ENCODE assay signal across 12 cellular contexts in the genomic region with DNA sequence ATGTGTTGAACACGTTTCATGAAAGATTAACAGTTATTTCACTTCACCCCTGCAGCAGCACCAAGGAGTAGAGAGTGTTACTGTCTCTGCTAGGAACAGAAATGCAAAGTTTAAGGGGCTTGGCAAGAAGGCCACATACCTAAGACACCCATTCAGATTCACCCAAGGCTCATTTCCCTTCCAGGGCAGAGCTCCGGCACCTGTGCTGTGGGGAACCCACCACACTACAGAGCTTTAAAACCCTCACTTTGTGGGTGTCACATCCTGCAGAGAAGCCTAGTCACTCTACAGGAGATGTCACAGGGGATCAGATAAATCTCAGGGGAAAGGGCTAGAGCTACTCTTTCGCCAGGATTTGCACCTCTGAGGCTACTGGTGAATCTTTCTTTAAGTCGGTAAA.
DNase-seq lines count a peak whose midpoint lies in the region; ATAC-seq, FAIRE-seq and TF ChIP-seq lines count a peak whose summit lies in the region.
"Had no signal": no experiment of that assay in that cellular context is flagged by ENCODE, and none has a peak within 500 bp of the region (broad histone marks: within the 10 kb centered on the region; RNA-seq: fewer than 3 reads in every experiment).

No MANE protein-coding gene starts in this region.

- H3K36me3 ChIP-seq in GM23338 (ENCODE audit: insufficient read depth) = no peaks in the 10 kb centered on the region; the same call in 1 of the 2 replicates

- H3K36me3 Mint-ChIP-seq in GM23338 (ENCODE audit: low read depth) = no peaks in the 10 kb centered on the region
- H3K36me3 Mint-ChIP-seq in T-cell = no peaks in the 10 kb centered on the region
- no peaks in the 10 kb centered on the region for H3K36me3 Mint-ChIP-seq in immature natural killer cell

- no peak for FAIRE-seq in GM12892 (lab: Jason Lieb, UNC)
- FAIRE-seq: kidney had no signal

- no peaks in the 10 kb centered on the region for H4K20me1 ChIP-seq in GM23338 (replicated peaks; ENCODE audit: insufficient read depth)

- ATAC-seq in GM18519 (IDR thresholded peaks at IDR 0.05; ENCODE audit: low FRiP score, unreplicated experiment) = peak; percentile 78
- peak; percentile 77 for ATAC-seq in GM23338
- ATAC-seq in T-cell (replicated peaks in 1 of 4) = peak; percentile 96 to 100 (median 99)
- ATAC-seq: esophagus mucosa had no signal

- peaks cover 4% of the 10 kb centered on the region; the same call in 1 of the 2 replicates for H3K4me1 ChIP-seq in GM23338 (ENCODE audit: insufficient read depth)

- no peak overlapping the region for H3K4me3 ChIP-seq in GM23338

- peak; percentile 26 for DNase-seq in GM23338 (ENCODE audit: low spot score)
- DNase-seq in T-cell = peak; percentile 25 to 71 (median 53)
- peak; percentile 76 to 79 (median 77) for DNase-seq in immature natural killer cell
- no peak for DNase-seq in GM12892 (ENCODE audit: insufficient read length)
- DNase-seq in HuH-7.5 (ENCODE audit: low spot score) = no peak
- DNase-seq in Kasumi-1 (lab: John Stamatoyannopoulos, UW) = no peak
- no peak for DNase-seq in NCI-H2171 (lab: John Stamatoyannopoulos, UW)
- DNase-seq: kidney, NCI-H2029 treated with DMSO at 0.1 percent for 48 hours, posterior cingulate gyrus had no signal

- POLR2A ChIA-PET in T-cell (lab: Charles Lee) = interaction anchor here in 1 of 2 donors (0.6 to 1.6 kb wide), 7 partner anchors 9 to 185 kb away, joined by 3 to 6 read pairs (median 5); a partner anchor contains a TSS

- H3K9me2 ChIP-seq in GM23338 (ENCODE audit: insufficient read depth) = no peaks in the 10 kb centered on the region

- no peak overlapping the region for H3K27ac ChIP-seq in GM23338 (ENCODE audit: low read depth)

- H3F3A ChIP-seq in GM23338 (replicated peaks; ENCODE audit: low read depth) = no peaks in the 10 kb centered on the region

- H3K4me3 Mint-ChIP-seq in GM23338 = no peak overlapping the region
- H3K4me3 Mint-ChIP-seq in T-cell = peak overlapping the region; percentile 25 to 52 (median 42)
- H3K4me3 Mint-ChIP-seq in immature natural killer cell = peak overlapping the region; percentile 59 to 74 (median 71)

- no peaks in the 10 kb centered on the region for H3K9me3 Mint-ChIP-seq in GM23338
- no peaks in the 10 kb centered on the region for H3K9me3 Mint-ChIP-seq in T-cell
- H3K9me3 Mint-ChIP-seq in immature natural killer cell = no peaks in the 10 kb centered on the region

- H3K27ac Mint-ChIP-seq in GM23338 (peak overlapping the region; percentile 94), T-cell (peak overlapping the region; percentile 77 to 78), immature natural killer cell (peak overlapping the region; percentile 29 to 90 (median 74))

- no peaks in the 10 kb centered on the region for H3K79me2 ChIP-seq in GM23338 (replicated peaks; ENCODE audit: insufficient read depth)

- H3K4me1 Mint-ChIP-seq in GM23338 (peaks cover 32% of the 10 kb centered on the region), T-cell (peaks cover 12 to 46% (median 41%) of the 10 kb centered on the region in 3 donors), immature natural killer cell (peaks cover 44 to 49% of the 10 kb centered on the region in 2 donors)

- no peak for TF ChIP-seq POLR2A in GM12892 (IDR thresholded peaks at IDR 0.05; ENCODE audit: low read depth, low read length)

- no peak for TF ChIP-seq CTCF in GM23338 (conservative IDR thresholded peaks at IDR 0.05; ENCODE audit: low read depth in 2 of 2)

- H3K27me3 Mint-ChIP-seq in GM23338 (ENCODE audit: insufficient read depth, low read depth, poor library complexity) (peaks cover 8% of the 10 kb centered on the region), T-cell (no peaks in the 10 kb centered on the region), immature natural killer cell (ENCODE audit: low read depth in 3 of 3) (peaks cover 0 to 4% (median 0%) of the 10 kb centered on the region in 3 donors)

- no peak overlapping the region for H2AFZ ChIP-seq in GM23338

- H3K4me2 ChIP-seq in GM23338 = no peak overlapping the region

- no peaks in the 10 kb centered on the region for H3K27me3 ChIP-seq in GM23338 (ENCODE audit: insufficient read depth)

- CTCF ChIA-PET in T-cell (lab: Charles Lee) = interaction anchor here in 1 of 2 donors (1.1 kb wide), 1 partner anchor 13 kb away, joined by 3 read pairs; no protein-coding TSS in a partner anchor

TF ChIP-seq in GM23338, 12 proteins besides CTCF, POLR2A, EP300 and RAD21 (continues in another document):
- TF ChIP-seq EZH2phosphoT487 (IDR thresholded peaks at IDR 0.05; ENCODE audit: unreplicated experiment) (no peak), EZH2 (IDR thresholded peaks at IDR 0.05; ENCODE audit: low read depth, unreplicated experiment) (no peak), STAT1 (IDR thresholded peaks at IDR 0.05; ENCODE audit: unreplicated experiment) (no peak), ZNF331 (CRISPR knock-in tag; IDR thresholded peaks at IDR 0.05; ENCODE audit: low read depth) (no peak), CREB1 (CRISPR knock-in tag; IDR thresholded peaks at IDR 0.05; ENCODE audit: low read depth) (no peak), JUNB (IDR thresholded peaks at IDR 0.05; ENCODE audit: unreplicated experiment) (no peak), NANOG (IDR thresholded peaks at IDR 0.05; ENCODE audit: borderline replicate concordance) (no peak)
- TF ChIP-seq, protein P1, sequence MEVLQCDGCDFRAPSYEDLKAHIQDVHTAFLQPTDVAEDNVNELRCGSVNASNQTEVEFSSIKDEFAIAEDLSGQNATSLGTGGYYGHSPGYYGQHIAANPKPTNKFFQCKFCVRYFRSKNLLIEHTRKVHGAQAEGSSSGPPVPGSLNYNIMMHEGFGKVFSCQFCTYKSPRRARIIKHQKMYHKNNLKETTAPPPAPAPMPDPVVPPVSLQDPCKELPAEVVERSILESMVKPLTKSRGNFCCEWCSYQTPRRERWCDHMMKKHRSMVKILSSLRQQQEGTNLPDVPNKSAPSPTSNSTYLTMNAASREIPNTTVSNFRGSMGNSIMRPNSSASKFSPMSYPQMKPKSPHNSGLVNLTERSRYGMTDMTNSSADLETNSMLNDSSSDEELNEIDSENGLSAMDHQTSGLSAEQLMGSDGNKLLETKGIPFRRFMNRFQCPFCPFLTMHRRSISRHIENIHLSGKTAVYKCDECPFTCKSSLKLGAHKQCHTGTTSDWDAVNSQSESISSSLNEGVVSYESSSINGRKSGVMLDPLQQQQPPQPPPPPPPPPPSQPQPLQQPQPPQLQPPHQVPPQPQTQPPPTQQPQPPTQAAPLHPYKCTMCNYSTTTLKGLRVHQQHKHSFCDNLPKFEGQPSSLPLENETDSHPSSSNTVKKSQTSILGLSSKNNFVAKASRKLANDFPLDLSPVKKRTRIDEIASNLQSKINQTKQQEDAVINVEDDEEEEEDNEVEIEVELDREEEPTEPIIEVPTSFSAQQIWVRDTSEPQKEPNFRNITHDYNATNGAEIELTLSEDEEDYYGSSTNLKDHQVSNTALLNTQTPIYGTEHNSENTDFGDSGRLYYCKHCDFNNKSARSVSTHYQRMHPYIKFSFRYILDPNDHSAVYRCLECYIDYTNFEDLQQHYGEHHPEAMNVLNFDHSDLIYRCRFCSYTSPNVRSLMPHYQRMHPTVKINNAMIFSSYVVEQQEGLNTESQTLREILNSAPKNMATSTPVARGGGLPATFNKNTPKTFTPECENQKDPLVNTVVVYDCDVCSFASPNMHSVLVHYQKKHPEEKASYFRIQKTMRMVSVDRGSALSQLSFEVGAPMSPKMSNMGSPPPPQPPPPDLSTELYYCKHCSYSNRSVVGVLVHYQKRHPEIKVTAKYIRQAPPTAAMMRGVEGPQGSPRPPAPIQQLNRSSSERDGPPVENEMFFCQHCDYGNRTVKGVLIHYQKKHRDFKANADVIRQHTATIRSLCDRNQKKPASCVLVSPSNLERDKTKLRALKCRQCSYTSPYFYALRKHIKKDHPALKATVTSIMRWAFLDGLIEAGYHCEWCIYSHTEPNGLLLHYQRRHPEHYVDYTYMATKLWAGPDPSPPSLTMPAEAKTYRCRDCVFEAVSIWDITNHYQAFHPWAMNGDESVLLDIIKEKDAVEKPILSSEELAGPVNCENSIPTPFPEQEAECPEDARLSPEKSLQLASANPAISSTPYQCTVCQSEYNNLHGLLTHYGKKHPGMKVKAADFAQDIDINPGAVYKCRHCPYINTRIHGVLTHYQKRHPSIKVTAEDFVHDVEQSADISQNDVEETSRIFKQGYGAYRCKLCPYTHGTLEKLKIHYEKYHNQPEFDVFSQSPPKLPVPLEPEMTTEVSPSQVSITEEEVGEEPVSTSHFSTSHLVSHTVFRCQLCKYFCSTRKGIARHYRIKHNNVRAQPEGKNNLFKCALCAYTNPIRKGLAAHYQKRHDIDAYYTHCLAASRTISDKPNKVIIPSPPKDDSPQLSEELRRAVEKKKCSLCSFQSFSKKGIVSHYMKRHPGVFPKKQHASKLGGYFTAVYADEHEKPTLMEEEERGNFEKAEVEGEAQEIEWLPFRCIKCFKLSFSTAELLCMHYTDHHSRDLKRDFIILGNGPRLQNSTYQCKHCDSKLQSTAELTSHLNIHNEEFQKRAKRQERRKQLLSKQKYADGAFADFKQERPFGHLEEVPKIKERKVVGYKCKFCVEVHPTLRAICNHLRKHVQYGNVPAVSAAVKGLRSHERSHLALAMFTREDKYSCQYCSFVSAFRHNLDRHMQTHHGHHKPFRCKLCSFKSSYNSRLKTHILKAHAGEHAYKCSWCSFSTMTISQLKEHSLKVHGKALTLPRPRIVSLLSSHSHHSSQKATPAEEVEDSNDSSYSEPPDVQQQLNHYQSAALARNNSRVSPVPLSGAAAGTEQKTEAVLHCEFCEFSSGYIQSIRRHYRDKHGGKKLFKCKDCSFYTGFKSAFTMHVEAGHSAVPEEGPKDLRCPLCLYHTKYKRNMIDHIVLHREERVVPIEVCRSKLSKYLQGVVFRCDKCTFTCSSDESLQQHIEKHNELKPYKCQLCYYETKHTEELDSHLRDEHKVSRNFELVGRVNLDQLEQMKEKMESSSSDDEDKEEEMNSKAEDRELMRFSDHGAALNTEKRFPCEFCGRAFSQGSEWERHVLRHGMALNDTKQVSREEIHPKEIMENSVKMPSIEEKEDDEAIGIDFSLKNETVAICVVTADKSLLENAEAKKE (CRISPR knock-in tag; IDR thresholded peaks at IDR 0.05) = no peak
- TF ChIP-seq, protein P2, sequence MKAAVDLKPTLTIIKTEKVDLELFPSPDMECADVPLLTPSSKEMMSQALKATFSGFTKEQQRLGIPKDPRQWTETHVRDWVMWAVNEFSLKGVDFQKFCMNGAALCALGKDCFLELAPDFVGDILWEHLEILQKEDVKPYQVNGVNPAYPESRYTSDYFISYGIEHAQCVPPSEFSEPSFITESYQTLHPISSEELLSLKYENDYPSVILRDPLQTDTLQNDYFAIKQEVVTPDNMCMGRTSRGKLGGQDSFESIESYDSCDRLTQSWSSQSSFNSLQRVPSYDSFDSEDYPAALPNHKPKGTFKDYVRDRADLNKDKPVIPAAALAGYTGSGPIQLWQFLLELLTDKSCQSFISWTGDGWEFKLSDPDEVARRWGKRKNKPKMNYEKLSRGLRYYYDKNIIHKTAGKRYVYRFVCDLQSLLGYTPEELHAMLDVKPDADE (IDR thresholded peaks at IDR 0.05) = no peak

Comparison
In these comparisons a context has a peak if more than half of its experiments do, and no peak if none do; other contexts are left out.
1. DNase-seq: peak in GM23338 (single experiment), T-cell (34 of 34) and immature natural killer cell (3 of 3); none in GM12892 (single experiment), HuH-7.5 (single experiment), Kasumi-1 (0 of 2) and NCI-H2171 (single experiment).
2. Peak in every context shown above with its lines, with median percentiles within 50 percentile points of each other: ATAC-seq and H3K27ac Mint-ChIP-seq.